In genomic region chr1:41623736-41624135, GRCh38 we compare ENCODE assay signal across 12 cellular contexts.
DNase-seq lines count a peak whose midpoint lies in the region; ATAC-seq and TF ChIP-seq lines count a peak whose summit lies in the region.
"Had no signal": no experiment of that assay in that cellular context is flagged by ENCODE, and none has a peak within 500 bp of the region (broad histone marks: within the 10 kb centered on the region; RNA-seq: fewer than 3 reads in every experiment).

No MANE protein-coding gene starts in this region.

- H3K27me3 Mint-ChIP-seq in natural killer cell (ENCODE audit: low read depth in 2 of 2), result no peaks in the 10 kb centered on the region
- H3K27me3 Mint-ChIP-seq in natural killer cell treated with Interleukin-12 subunit alpha and Interleukin-12 subunit beta and Interleukin-15 and Interleukin-18, amount 100 ng/mL, for 72 hours, result no peaks in the 10 kb centered on the region
- no peaks in the 10 kb centered on the region for H3K27me3 Mint-ChIP-seq in central memory CD8-positive, alpha-beta T cell

- no peaks in the 10 kb centered on the region for H3K36me3 ChIP-seq in uterus

- no peak overlapping the region for H3K27ac ChIP-seq in uterus
- H3K27ac ChIP-seq: SK-N-MC had no signal

- H3K36me3 Mint-ChIP-seq in natural killer cell, result no peaks in the 10 kb centered on the region
- no peaks in the 10 kb centered on the region for H3K36me3 Mint-ChIP-seq in natural killer cell treated with Interleukin-12 subunit alpha and Interleukin-12 subunit beta and Interleukin-15 and Interleukin-18, amount 100 ng/mL, for 72 hours
- peaks cover 4% of the 10 kb centered on the region for H3K36me3 Mint-ChIP-seq in central memory CD8-positive, alpha-beta T cell (ENCODE audit: insufficient read depth)

- TF ChIP-seq CTCF in natural killer cell (IDR thresholded peaks at IDR 0.05) (no peak), uterus (IDR thresholded peaks at IDR 0.05) (no peak)

- H3K27ac Mint-ChIP-seq in natural killer cell, result peak overlapping the region; percentile 14 to 74
- peak overlapping the region in 1 of 2 donors; percentile 64 for H3K27ac Mint-ChIP-seq in natural killer cell treated with Interleukin-12 subunit alpha and Interleukin-12 subunit beta and Interleukin-15 and Interleukin-18, amount 100 ng/mL, for 72 hours
- peak overlapping the region; percentile 70 for H3K27ac Mint-ChIP-seq in central memory CD8-positive, alpha-beta T cell (ENCODE audit: low read depth)

- no peak overlapping the region for H3K4me3 ChIP-seq in uterus
- H3K4me3 ChIP-seq: mucosa of descending colon, SK-N-MC had no signal

- peaks cover 41 to 66% of the 10 kb centered on the region in 2 donors for H3K4me1 Mint-ChIP-seq in natural killer cell
- H3K4me1 Mint-ChIP-seq in natural killer cell treated with Interleukin-12 subunit alpha and Interleukin-12 subunit beta and Interleukin-15 and Interleukin-18, amount 100 ng/mL, for 72 hours (ENCODE audit: low read depth in 2 of 2), result peaks cover 32 to 41% of the 10 kb centered on the region in 2 donors
- H3K4me1 Mint-ChIP-seq in central memory CD8-positive, alpha-beta T cell, result peaks cover 46% of the 10 kb centered on the region

- no peak for ATAC-seq in natural killer cell
- no peak for ATAC-seq in natural killer cell treated with Interleukin-12 subunit alpha and Interleukin-12 subunit beta and Interleukin-15 and Interleukin-18, amount 100 ng/mL, for 72 hours
- ATAC-seq in HG03521 (IDR thresholded peaks at IDR 0.05; ENCODE audit: unreplicated experiment), result peak; percentile 21
- no peak for ATAC-seq in central memory CD8-positive, alpha-beta T cell (replicated peaks; ENCODE audit: extremely low read depth, poor library complexity, severe bottlenecking)
- no peak for ATAC-seq in HG03432 (IDR thresholded peaks at IDR 0.05; ENCODE audit: unreplicated experiment)
- ATAC-seq: mucosa of descending colon had no signal

- no peaks in the 10 kb centered on the region for H3K9me3 ChIP-seq in uterus
- H3K9me3 ChIP-seq: mucosa of descending colon had no signal

- no peaks in the 10 kb centered on the region for H3K9me3 Mint-ChIP-seq in natural killer cell
- no peaks in the 10 kb centered on the region for H3K9me3 Mint-ChIP-seq in natural killer cell treated with Interleukin-12 subunit alpha and Interleukin-12 subunit beta and Interleukin-15 and Interleukin-18, amount 100 ng/mL, for 72 hours
- H3K9me3 Mint-ChIP-seq in central memory CD8-positive, alpha-beta T cell, result no peaks in the 10 kb centered on the region

- H3K4me3 Mint-ChIP-seq in natural killer cell, result peak overlapping the region; percentile 37
- no peak overlapping the region for H3K4me3 Mint-ChIP-seq in natural killer cell treated with Interleukin-12 subunit alpha and Interleukin-12 subunit beta and Interleukin-15 and Interleukin-18, amount 100 ng/mL, for 72 hours
- H3K4me3 Mint-ChIP-seq in central memory CD8-positive, alpha-beta T cell, result peak overlapping the region; percentile 16

- intact Hi-C loops in natural killer cell (cut with micrococcal nuclease) (no loop called here), uterus (cut with DNase I; ENCODE audit: low total_unique reads) (no loop called here)

- no peaks in the 10 kb centered on the region for H3K27me3 ChIP-seq in uterus

- TF ChIP-seq POLR2A in uterus (IDR thresholded peaks at IDR 0.05), result no peak

- H3K4me1 ChIP-seq in uterus, result no peaks in the 10 kb centered on the region

- DNase-seq in natural killer cell (no peak), globus pallidus (ENCODE audit: low spot score) (no peak), uterus (no peak), NOMO-1 (lab: John Stamatoyannopoulos, UW; ENCODE audit: unreplicated experiment in 2 of 2) (no peak)
- DNase-seq in natural killer cell treated with Interleukin-12 subunit alpha and Interleukin-12 subunit beta and Interleukin-15 and Interleukin-18, amount 100 ng/mL, for 72 hours (ENCODE audit: low spot score), result no peak
- DNase-seq in central memory CD8-positive, alpha-beta T cell (ENCODE audit: low spot score in 2 of 2), result no peak
- DNase-seq: KG1, mucosa of descending colon, NCI-H446 had no signal
